Comparison of ENCODE assay signal across 23 cellular contexts in genomic region chr21:42193721-42194120, GRCh38. TPM values are rescaled to one million over a fixed set of nuclear protein-coding genes. Genes with fewer than 3 reads are reported as not detected.
DNase-seq lines count a peak whose midpoint lies in the region; ATAC-seq and TF ChIP-seq lines count a peak whose summit lies in the region.
"Had no signal": no experiment of that assay in that cellular context is flagged by ENCODE, and none has a peak within 500 bp of the region (broad histone marks: within the 10 kb centered on the region; RNA-seq: fewer than 3 reads in every experiment).

No MANE protein-coding gene starts in this region.

- H3K36me3 Mint-ChIP-seq in naive thymus-derived CD8-positive, alpha-beta T cell = no peaks in the 10 kb centered on the region

- DNase-seq in activated CD4-positive, CD25-positive, alpha-beta regulatory T cell treated with anti-CD3 and anti-CD28 coated beads, Interleukin-2, amount 50 U/mL, for 72 hours = peak; percentile 26
- no peak for DNase-seq in activated CD4-positive, CD25-positive, alpha-beta regulatory T cell (lab: John Stamatoyannopoulos, UW)
- DNase-seq in mammary epithelial cell = peak; percentile 23
- no peak for DNase-seq in naive thymus-derived CD8-positive, alpha-beta T cell
- DNase-seq in NCI-H2196 treated with DMSO at 0.1 percent for 48 hours (lab: John Stamatoyannopoulos, UW; ENCODE audit: unreplicated experiment) = no peak
- no peak for DNase-seq in NCI-H1694 (lab: John Stamatoyannopoulos, UW)
- DNase-seq in testis = no peak
- DNase-seq: 8988T; activated B cell treated with CpG ODN at 0.5 μM for 24 hours; AML-193; anterior cingulate cortex; Karpas-422; kidney glomerular epithelial cell; NCI-H1092; NCI-H2029 treated with DMSO at 0.1 percent for 48 hours; Peyer's patch; spleen; stimulated activated CD4-positive, alpha-beta T cell treated with anti-CD3 and anti-CD28 coated beads, Interleukin-4, amount 100 ng/mL, for 4 hours had no signal

- 100% methylated on average over 3 of the region's 6 CpGs for WGBS in mammary epithelial cell (ENCODE audit: low coverage, missing lambda C conversion rate)
- 84 to 91% methylated on average over 6 of the region's 6 CpGs for WGBS in testis, 2 donors

- TF ChIP-seq CTCF in mammary epithelial cell (conservative IDR thresholded peaks at IDR 0.05 in 1 of 2, IDR thresholded peaks at IDR 0.05 in 1 of 2; ENCODE audit: extremely low read depth in 1 of 2, insufficient read depth in 1 of 2, low read depth in 1 of 2, low read length in 2 of 2) (no peak), testis (IDR thresholded peaks at IDR 0.05) (no peak)

- H3K4me3 Mint-ChIP-seq in naive thymus-derived CD8-positive, alpha-beta T cell = peak overlapping the region in 6 of 10 donors; percentile 7 to 78 (median 71)
- H3K4me3 Mint-ChIP-seq: activated B cell treated with CpG ODN at 0.5 μM for 24 hours, neural crest cell had no signal

- POLR2A ChIA-PET in naive thymus-derived CD8-positive, alpha-beta T cell (lab: Charles Lee) = interaction anchor here (1.0 to 9.5 kb wide), 4 partner anchors 26 to 205 kb away, joined by 4 to 94 read pairs (median 9); no protein-coding TSS in a partner anchor

- no peaks in the 10 kb centered on the region for H3K9me3 ChIP-seq in KOPT-K1 (ENCODE audit: insufficient read depth, low read length, poor library complexity, severe bottlenecking)
- H3K9me3 ChIP-seq in mammary epithelial cell (replicated peaks; ENCODE audit: insufficient read depth, low read length) = no peaks in the 10 kb centered on the region
- H3K9me3 ChIP-seq in testis = no peaks in the 10 kb centered on the region
- H3K9me3 ChIP-seq: Peyer's patch, spleen had no signal

- peak overlapping the region; percentile 24 to 98 (median 86) for H3K27ac Mint-ChIP-seq in naive thymus-derived CD8-positive, alpha-beta T cell
- H3K27ac Mint-ChIP-seq: activated B cell treated with CpG ODN at 0.5 μM for 24 hours had no signal

- no peaks in the 10 kb centered on the region for H3K79me2 ChIP-seq in mammary epithelial cell (ENCODE audit: insufficient read depth, low read length)

- H2AFZ ChIP-seq in mammary epithelial cell (ENCODE audit: low read depth, low read length) = no peak overlapping the region

- TF ChIP-seq POLR2A in testis (IDR thresholded peaks at IDR 0.05) = no peak

- no peak overlapping the region for H3K9ac ChIP-seq in mammary epithelial cell (ENCODE audit: insufficient read depth, low read length)

- H3K4me2 ChIP-seq in mammary epithelial cell (ENCODE audit: insufficient read depth, low read depth, low read length) = no peak overlapping the region

- peaks cover 45 to 82% (median 71%) of the 10 kb centered on the region in 4 donors for H3K4me1 Mint-ChIP-seq in naive thymus-derived CD8-positive, alpha-beta T cell

- H3K27ac ChIP-seq in KOPT-K1 (ENCODE audit: low read depth, low read length, poor library complexity, severe bottlenecking) (peak overlapping the region; percentile 38), mammary epithelial cell (ENCODE audit: insufficient read depth, low read depth, low read length) (no peak overlapping the region), testis (no peak overlapping the region)
- H3K27ac ChIP-seq: Peyer's patch, spleen had no signal

- H3K4me1 ChIP-seq in mammary epithelial cell (ENCODE audit: insufficient read depth, low read length) = peaks cover 17% of the 10 kb centered on the region
- no peaks in the 10 kb centered on the region for H3K4me1 ChIP-seq in testis

- dilution Hi-C loops in mammary epithelial cell (cut with HindIII; ENCODE audit: low sequenced_read_pairs) = no loop called here

- BruUV-seq in mammary epithelial cell (replicated peaks; lab: Mats Ljungman, UMichigan) = no TSS peak

- H3K9me3 Mint-ChIP-seq in naive thymus-derived CD8-positive, alpha-beta T cell = no peaks in the 10 kb centered on the region
- H3K9me3 Mint-ChIP-seq: activated B cell treated with CpG ODN at 0.5 μM for 24 hours; neural crest cell; T-helper 1 cell treated with Interleukin-12 subunit alpha and Interleukin-12 subunit beta and Interleukin-4 antibody, amounts not matched to agents 30 μg/mL and 1 μg/mL, for 36 hours had no signal

- intact Hi-C loops in mammary epithelial cell (cut with micrococcal nuclease) (no loop called here), testis (cut with DNase I; ENCODE audit: low total_unique reads) (no loop called here)

- CTCF ChIA-PET in mammary epithelial cell (lab: Charles Lee; ENCODE audit: low non-redundant PET) = no interaction called here

- no peaks in the 10 kb centered on the region for H4K20me1 ChIP-seq in mammary epithelial cell (ENCODE audit: insufficient read depth, low read length)

- ATAC-seq in naive thymus-derived CD8-positive, alpha-beta T cell = peak in 1 of 2 donors; percentile 4
- ATAC-seq: HCT116 had no signal

- in situ Hi-C loops in mammary epithelial cell (cut with MboI; ENCODE audit: low sequenced_read_pairs in 2 of 2) = no loop called here

- no peak overlapping the region for H3K4me3 ChIP-seq in mammary epithelial cell (replicated peaks in 1 of 3; ENCODE audit: insufficient read depth in 1 of 3, low read depth in 2 of 3, low read length in 3 of 3)
- no peak overlapping the region for H3K4me3 ChIP-seq in testis
- H3K4me3 ChIP-seq: Peyer's patch, spleen had no signal

- H3K27me3 Mint-ChIP-seq in naive thymus-derived CD8-positive, alpha-beta T cell = no peaks in the 10 kb centered on the region
- H3K27me3 Mint-ChIP-seq: activated B cell treated with CpG ODN at 0.5 μM for 24 hours had no signal

- no peaks in the 10 kb centered on the region for H3K36me3 ChIP-seq in KOPT-K1 (ENCODE audit: insufficient read depth, low read length)
- no peaks in the 10 kb centered on the region for H3K36me3 ChIP-seq in mammary epithelial cell (ENCODE audit: insufficient read depth, low read length)
- no peaks in the 10 kb centered on the region for H3K36me3 ChIP-seq in testis (ENCODE audit: low read depth, missing control alignments)
- H3K36me3 ChIP-seq: Peyer's patch, spleen had no signal

- H3K27me3 ChIP-seq in mammary epithelial cell (ENCODE audit: insufficient read depth, low read length) = no peaks in the 10 kb centered on the region
- no peaks in the 10 kb centered on the region for H3K27me3 ChIP-seq in testis
- H3K27me3 ChIP-seq: Peyer's patch had no signal

RNA-seq across cellular contexts. Expression of gene ABCG1, which starts 25.2 kb away (rescaled TPM):
- 10 to 100 TPM in 1 of 2 donors, 1 to 10 TPM in 1; 6.3 to 16.9 TPM for total RNA-seq in mammary epithelial cell
- polyA plus RNA-seq in mammary epithelial cell = 2.7 TPM
- 2.5 TPM for polyA minus RNA-seq in mammary epithelial cell
- 1 to 10 TPM in 1 of 2 experiments, under 1 TPM in 1; 0.93 to 1.4 TPM for total RNA-seq in naive thymus-derived CD8-positive, alpha-beta T cell
- 10 to 100 TPM; 11.2 to 17.5 (median 11.9) TPM for polyA plus RNA-seq in naive thymus-derived CD8-positive, alpha-beta T cell
- 1 to 10 TPM; 4.6 to 5.9 TPM for total RNA-seq in testis
- polyA plus RNA-seq in testis (ENCODE audit: insufficient read depth, low read depth, low replicate concordance) = 5.1 TPM
- total RNA-seq: HT1080 had no signal

Comparison
In these comparisons a context has a peak if more than half of its experiments do, and no peak if none do; other contexts are left out.
1. DNase-seq: peak in activated CD4-positive, CD25-positive, alpha-beta regulatory T cell treated with anti-CD3 and anti-CD28 coated beads, Interleukin-2, amount 50 U/mL, for 72 hours (single experiment) and mammary epithelial cell (single experiment); none in activated CD4-positive, CD25-positive, alpha-beta regulatory T cell (0 of 4), naive thymus-derived CD8-positive, alpha-beta T cell (0 of 10), NCI-H2196 treated with DMSO at 0.1 percent for 48 hours (single experiment), NCI-H1694 (single experiment) and testis (single experiment).